32 cellular contexts compared by ENCODE assay signal in genomic region chr1:193697105-193697762, GRCh38.
DNase-seq lines count a peak whose midpoint lies in the region; ATAC-seq, FAIRE-seq and TF ChIP-seq lines count a peak whose summit lies in the region.
"Had no signal": no experiment of that assay in that cellular context is flagged by ENCODE, and none has a peak within 500 bp of the region (broad histone marks: within the 10 kb centered on the region; RNA-seq: fewer than 3 reads in every experiment).

No MANE protein-coding gene starts in this region.

- CTCF ChIA-PET in endothelial cell of umbilical vein (lab: Charles Lee) (interaction anchor here (2.4 kb wide), 1 partner anchor 10 kb away, joined by 6 read pairs; no protein-coding TSS in a partner anchor), HepG2 (lab: Yijun Ruan, JAX; ENCODE audit: low intra/inter-chr PET ratio, low total read pairs) (no interaction called here)

- POLR2A ChIA-PET in endothelial cell of umbilical vein (lab: Charles Lee), result no interaction called here
- POLR2A ChIA-PET in HepG2 (lab: Yijun Ruan, JAX), result no interaction called here

- H3K4me2 ChIP-seq in endothelial cell of umbilical vein (ENCODE audit: insufficient read depth, low read length) (no peak overlapping the region), HepG2 (ENCODE audit: low read depth, low read length) (no peak overlapping the region)

- no peak overlapping the region for H3K27ac ChIP-seq in endothelial cell of umbilical vein (ENCODE audit: insufficient read depth, low read depth, low read length)
- H3K27ac ChIP-seq in HepG2 (ENCODE audit: extremely low read length, insufficient read depth, low read length), result no peak overlapping the region
- H3K27ac ChIP-seq: brain microvascular endothelial cell, GM23248, prostate gland, tibial artery, vagina had no signal

- H3K36me3 ChIP-seq in NT2/D1 (ENCODE audit: insufficient read depth, insufficient read length, low read length), result no peaks in the 10 kb centered on the region
- no peaks in the 10 kb centered on the region for H3K36me3 ChIP-seq in endothelial cell of umbilical vein (ENCODE audit: control insufficient read depth in 2 of 2, extremely low read depth in 1 of 2, insufficient read depth in 2 of 2, low read length in 2 of 2)
- H3K36me3 ChIP-seq in HepG2 (replicated peaks in 1 of 2; ENCODE audit: control insufficient read depth in 1 of 2, insufficient read depth in 2 of 2, low read length in 2 of 2), result no peaks in the 10 kb centered on the region
- H3K36me3 ChIP-seq: brain microvascular endothelial cell, prostate gland, tibial artery, vagina had no signal

- FAIRE-seq in endothelial cell of umbilical vein (lab: Jason Lieb, UNC), result no peak
- FAIRE-seq in HepG2 (lab: Jason Lieb, UNC), result no peak
- FAIRE-seq: HTR-8/SVneo had no signal

- intact Hi-C loops in endothelial cell of umbilical vein (cut with micrococcal nuclease) (no loop called here), HepG2 (cut with micrococcal nuclease; ENCODE audit: unreplicated experiment) (no loop called here)

- H3K9me3 ChIP-seq in NT2/D1 (ENCODE audit: insufficient read depth, low read length) (no peaks in the 10 kb centered on the region), endothelial cell of umbilical vein (replicated peaks; ENCODE audit: control insufficient read depth, insufficient read depth, low read length) (no peaks in the 10 kb centered on the region), HepG2 (ENCODE audit: low read length) (no peaks in the 10 kb centered on the region)
- H3K9me3 ChIP-seq: prostate gland, tibial artery, vagina had no signal

- no peaks in the 10 kb centered on the region for H3K27me3 ChIP-seq in NT2/D1 (ENCODE audit: insufficient read depth, insufficient read length)
- H3K27me3 ChIP-seq in endothelial cell of umbilical vein (ENCODE audit: control insufficient read depth in 2 of 2, insufficient read depth in 2 of 2, low read length in 2 of 2), result no peaks in the 10 kb centered on the region
- H3K27me3 ChIP-seq in HepG2 (ENCODE audit: control insufficient read depth in 1 of 2, insufficient read depth in 2 of 2, low read length in 2 of 2), result no peaks in the 10 kb centered on the region
- H3K27me3 ChIP-seq: brain microvascular endothelial cell, tibial artery, vagina had no signal

- 22% methylated on average over 2 of the region's 2 CpGs for whole genome bisulfite sequencing in HepG2 (ENCODE audit: low lambda C conversion rate)

- H3K4me1 ChIP-seq in NT2/D1 (ENCODE audit: insufficient read depth, insufficient read length) (no peaks in the 10 kb centered on the region), endothelial cell of umbilical vein (ENCODE audit: control insufficient read depth, extremely low read depth, insufficient read depth, low read length) (peaks cover 4% of the 10 kb centered on the region), HepG2 (ENCODE audit: insufficient read depth, low read length) (no peaks in the 10 kb centered on the region)
- H3K4me1 ChIP-seq: prostate gland, tibial artery, vagina had no signal

- no peaks in the 10 kb centered on the region for H4K20me1 ChIP-seq in endothelial cell of umbilical vein (replicated peaks; ENCODE audit: control insufficient read depth, extremely low read depth, insufficient read depth, low read length)
- H4K20me1 ChIP-seq in HepG2 (ENCODE audit: insufficient read depth, low read length), result no peaks in the 10 kb centered on the region

- peak overlapping the region; percentile 73 for H2AFZ ChIP-seq in endothelial cell of umbilical vein (ENCODE audit: low read depth, low read length)
- H2AFZ ChIP-seq in HepG2 (ENCODE audit: low read length), result no peak overlapping the region
- H2AFZ ChIP-seq: GM23248 had no signal

- no peaks in the 10 kb centered on the region for H3K9me1 ChIP-seq in endothelial cell of umbilical vein (replicated peaks; ENCODE audit: control insufficient read depth, extremely low read depth, insufficient read depth, low read length)

- H3K79me2 ChIP-seq in endothelial cell of umbilical vein (ENCODE audit: control insufficient read depth, insufficient read depth, low read length) (no peaks in the 10 kb centered on the region), HepG2 (ENCODE audit: insufficient read depth, low read length) (no peaks in the 10 kb centered on the region)

- in situ Hi-C loops in HepG2 (cut with HindIII; ENCODE audit: extremely low pct_ligation_motif_present, low pct_unique_long_range_greater_than_20kb), result no loop called here

- no TSS peak for BruUV-seq in endothelial cell of umbilical vein (replicated peaks; lab: Mats Ljungman, UMichigan)
- no TSS peak for BruUV-seq in HepG2 (replicated peaks; lab: Mats Ljungman, UMichigan)

- H3K9ac ChIP-seq in NT2/D1 (ENCODE audit: insufficient read length, low read depth) (no peak overlapping the region), endothelial cell of umbilical vein (replicated peaks; ENCODE audit: extremely low read depth, insufficient read depth, low read length) (no peak overlapping the region), HepG2 (ENCODE audit: insufficient read depth, low read depth, low read length) (no peak overlapping the region)
- H3K9ac ChIP-seq: GM23248 had no signal

- TF ChIP-seq POLR2A in endothelial cell of umbilical vein (IDR thresholded peaks at IDR 0.05; ENCODE audit: low read depth, low read length) (no peak), HepG2 (IDR thresholded peaks at IDR 0.05; ENCODE audit: insufficient read depth in 1 of 2, low read depth in 2 of 2, low read length in 2 of 2) (no peak)

- no peak for TF ChIP-seq EP300 in HepG2 (IDR thresholded peaks at IDR 0.05; ENCODE audit: low read depth in 2 of 2, low read length in 2 of 2)
- no peak for TF ChIP-seq EP300 in HepG2 (CRISPR knock-in tag; IDR thresholded peaks at IDR 0.05; ENCODE audit: borderline replicate concordance)

- DNase-seq in ELF-1 (ENCODE audit: low read depth, low spot score) (peak; percentile 90), NT2/D1 (ENCODE audit: low read depth, low spot score) (peak; percentile 20), endothelial cell of umbilical vein (ENCODE audit: low read depth, low spot score) (no peak), HepG2 (ENCODE audit: low spot score) (peak; percentile 2), NCI-H510A treated with DMSO at 0.1 percent for 48 hours (lab: John Stamatoyannopoulos, UW) (no peak), NCI-H1092 treated with DMSO at 0.1 percent for 48 hours (lab: John Stamatoyannopoulos, UW) (no peak)
- no peak for DNase-seq in activated CD8-positive, alpha-beta memory T cell treated with anti-CD3 and anti-CD28 coated beads for 24 hours
- DNase-seq: activated CD4-positive, alpha-beta memory T cell treated with anti-CD3 and anti-CD28 coated beads for 36 hours; activated CD4-positive, CD25-positive, alpha-beta regulatory T cell treated with anti-CD3 and anti-CD28 coated beads, Interleukin-2, amount 50 U/mL, for 72 hours; activated naive CD4-positive, alpha-beta T cell treated with anti-CD3 and anti-CD28 coated beads, Interleukin-2, amount 50 U/mL, for 16 hours; amygdala; brain microvascular endothelial cell; DMS153; GF-D8; GM23248; hypothalamus; KG1; natural killer cell; NCI-H1436; NCI-H2081; NCI-H526; nucleus accumbens; SHP77 treated with DMSO at 0.1 percent for 48 hours; stimulated activated CD4-positive, alpha-beta T cell treated with anti-CD3 and anti-CD28 coated beads, Interleukin-4, amount 100 ng/mL, for 1 hour; T-helper 2 cell; tibial artery had no signal

- ATAC-seq in HepG2, result no peak
- ATAC-seq in GM18867 (IDR thresholded peaks at IDR 0.05; ENCODE audit: unreplicated experiment), result no peak
- ATAC-seq: activated T-helper 17 cell treated with anti-CD3 and anti-CD28 coated beads, Interleukin-2, amount 50 U/mL, for 72 hours; natural killer cell; Panc1 had no signal

- TF ChIP-seq CTCF in endothelial cell of umbilical vein (IDR thresholded peaks at IDR 0.05; ENCODE audit: extremely low read depth in 1 of 2, insufficient read depth in 1 of 2, low read depth in 1 of 2, low read length in 2 of 2), result no peak
- no peak for TF ChIP-seq CTCF in HepG2 (CRISPR knock-in tag; IDR thresholded peaks at IDR 0.05)

- dilution Hi-C loops in endothelial cell of umbilical vein (cut with MboI; ENCODE audit: extremely low pct_ligation_motif_present, low sequenced_read_pairs), result no loop called here

- no peak overlapping the region for H3K4me3 ChIP-seq in NT2/D1 (ENCODE audit: insufficient read length, low read depth)
- H3K4me3 ChIP-seq in endothelial cell of umbilical vein (replicated peaks in 1 of 3; ENCODE audit: insufficient read depth in 1 of 3, low read depth in 1 of 3, low read length in 3 of 3), result no peak overlapping the region
- H3K4me3 ChIP-seq in HepG2 (replicated peaks in 1 of 3; ENCODE audit: insufficient read depth in 1 of 3, low read depth in 2 of 3, low read length in 3 of 3), result no peak overlapping the region
- H3K4me3 ChIP-seq: GM23248, prostate gland, tibial artery, vagina had no signal

- TF ChIP-seq RAD21 in HepG2 (CRISPR knock-in tag; IDR thresholded peaks at IDR 0.05), result no peak

TF ChIP-seq in endothelial cell of umbilical vein, 7 proteins besides CTCF, POLR2A, EP300 and RAD21 (continues in another document):
- TF ChIP-seq FOS (IDR thresholded peaks at IDR 0.05; ENCODE audit: borderline replicate concordance, insufficient read depth, low read length), result no peak
- no peak for TF ChIP-seq MYC (IDR thresholded peaks at IDR 0.05; ENCODE audit: low read depth, low read length)
- no peak for TF ChIP-seq JUN (IDR thresholded peaks at IDR 0.05; ENCODE audit: borderline replicate concordance, insufficient read depth, insufficient read length, low read depth)
- TF ChIP-seq EZH2 (IDR thresholded peaks at IDR 0.05; ENCODE audit: borderline replicate concordance, low read depth, low read length, severe bottlenecking), result no peak
- no peak for TF ChIP-seq MAX (IDR thresholded peaks at IDR 0.05; ENCODE audit: insufficient read depth, insufficient read length)
- TF ChIP-seq GATA2 (IDR thresholded peaks at IDR 0.05; ENCODE audit: insufficient read depth, insufficient read length, low read depth, low read length), result no peak

TF ChIP-seq in HepG2, 621 proteins besides CTCF, POLR2A, EP300 and RAD21 (continues in another document):
- TF ChIP-seq ZFP41 (CRISPR knock-in tag; IDR thresholded peaks at IDR 0.05; ENCODE audit: borderline replicate concordance) (no peak), ZKSCAN5 (CRISPR knock-in tag; IDR thresholded peaks at IDR 0.05) (no peak), EZH2 (conservative IDR thresholded peaks at IDR 0.05; ENCODE audit: low read depth, low read length) (no peak), MZF1 (CRISPR knock-in tag; IDR thresholded peaks at IDR 0.05; ENCODE audit: borderline replicate concordance) (no peak), FOXO4 (CRISPR knock-in tag; conservative IDR thresholded peaks at IDR 0.05) (no peak), HOXA3 (CRISPR knock-in tag; IDR thresholded peaks at IDR 0.05) (no peak)

Comparison
In these comparisons a context has a peak if more than half of its experiments do, and no peak if none do; other contexts are left out.
1. DNase-seq: peak in ELF-1 (single experiment), NT2/D1 (single experiment) and HepG2 (single experiment); none in endothelial cell of umbilical vein (single experiment), NCI-H510A treated with DMSO at 0.1 percent for 48 hours (single experiment), activated CD8-positive, alpha-beta memory T cell treated with anti-CD3 and anti-CD28 coated beads for 24 hours (single experiment) and NCI-H1092 treated with DMSO at 0.1 percent for 48 hours (single experiment).